In the genomic region with DNA sequence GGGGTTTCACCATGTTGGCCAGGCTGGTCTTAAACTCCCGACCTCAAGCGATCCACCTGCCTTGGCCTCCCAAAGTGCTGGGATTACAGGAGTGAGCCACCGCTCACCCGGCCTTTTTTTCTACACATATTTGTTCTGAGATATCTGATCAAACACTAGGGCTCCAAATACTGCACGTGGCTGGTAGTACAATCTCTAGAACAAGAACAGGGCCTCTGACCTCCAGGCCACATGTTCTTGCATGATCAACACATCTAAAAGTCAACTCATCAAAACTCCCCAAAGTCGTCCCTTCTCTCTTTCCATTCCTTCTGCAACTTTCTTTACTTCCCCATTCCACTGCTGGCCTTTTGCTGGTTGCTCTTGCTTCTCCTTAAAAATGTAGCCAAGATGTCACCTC, we compare ENCODE assay signal across 1 cellular context.
TF ChIP-seq lines count a peak whose summit lies in the region.

No MANE protein-coding gene starts in this region.

TF ChIP-seq in HepG2, 621 proteins besides CTCF, POLR2A, EP300 and RAD21 (continued from another document and continues in another):
- TF ChIP-seq AFF4 (CRISPR knock-in tag; IDR thresholded peaks at IDR 0.05) (no peak), KLF6 (CRISPR knock-in tag; IDR thresholded peaks at IDR 0.05) (no peak), SAP130 (CRISPR knock-in tag; IDR thresholded peaks at IDR 0.05; ENCODE audit: low read depth) (peak; percentile 42), POLR2AphosphoS5 (IDR thresholded peaks at IDR 0.05; ENCODE audit: low read depth, low read length) (no peak), HNF4A (CRISPR knock-in tag; IDR thresholded peaks at IDR 0.05) (peak; percentile 35), ZFP41 (CRISPR knock-in tag; IDR thresholded peaks at IDR 0.05; ENCODE audit: borderline replicate concordance) (no peak), FOXC1 (CRISPR knock-in tag; IDR thresholded peaks at IDR 0.05; ENCODE audit: borderline replicate concordance) (no peak), ZNF121 (CRISPR knock-in tag; IDR thresholded peaks at IDR 0.05) (no peak), CSRNP1 (CRISPR knock-in tag; IDR thresholded peaks at IDR 0.05) (no peak), ZNF224 (CRISPR knock-in tag; IDR thresholded peaks at IDR 0.05) (no peak), ZKSCAN8 (CRISPR knock-in tag; IDR thresholded peaks at IDR 0.05; ENCODE audit: borderline replicate concordance) (no peak), GATAD1 (CRISPR knock-in tag; IDR thresholded peaks at IDR 0.05) (no peak), ZBTB2 (CRISPR knock-in tag; IDR thresholded peaks at IDR 0.05; ENCODE audit: low read depth) (no peak), RFX5 (IDR thresholded peaks at IDR 0.05; ENCODE audit: low read depth, low read length) (no peak), JUN (CRISPR knock-in tag; IDR thresholded peaks at IDR 0.05) (no peak), SATB2 (CRISPR knock-in tag; IDR thresholded peaks at IDR 0.05) (no peak), TCF7 (IDR thresholded peaks at IDR 0.05; ENCODE audit: low read depth) (peak; percentile 55; the same call in 1 of the 2 replicates), CREB1 (IDR thresholded peaks at IDR 0.05) (no peak), CREB1 (CRISPR knock-in tag; IDR thresholded peaks at IDR 0.05) (no peak), U2AF2 (IDR thresholded peaks at IDR 0.05; ENCODE audit: low read depth, low read length) (no peak)
- TF ChIP-seq, protein P1, sequence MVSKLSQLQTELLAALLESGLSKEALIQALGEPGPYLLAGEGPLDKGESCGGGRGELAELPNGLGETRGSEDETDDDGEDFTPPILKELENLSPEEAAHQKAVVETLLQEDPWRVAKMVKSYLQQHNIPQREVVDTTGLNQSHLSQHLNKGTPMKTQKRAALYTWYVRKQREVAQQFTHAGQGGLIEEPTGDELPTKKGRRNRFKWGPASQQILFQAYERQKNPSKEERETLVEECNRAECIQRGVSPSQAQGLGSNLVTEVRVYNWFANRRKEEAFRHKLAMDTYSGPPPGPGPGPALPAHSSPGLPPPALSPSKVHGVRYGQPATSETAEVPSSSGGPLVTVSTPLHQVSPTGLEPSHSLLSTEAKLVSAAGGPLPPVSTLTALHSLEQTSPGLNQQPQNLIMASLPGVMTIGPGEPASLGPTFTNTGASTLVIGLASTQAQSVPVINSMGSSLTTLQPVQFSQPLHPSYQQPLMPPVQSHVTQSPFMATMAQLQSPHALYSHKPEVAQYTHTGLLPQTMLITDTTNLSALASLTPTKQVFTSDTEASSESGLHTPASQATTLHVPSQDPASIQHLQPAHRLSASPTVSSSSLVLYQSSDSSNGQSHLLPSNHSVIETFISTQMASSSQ (IDR thresholded peaks at IDR 0.05; ENCODE audit: low read depth): no peak
- TF ChIP-seq, protein P1 (CRISPR knock-in tag; IDR thresholded peaks at IDR 0.05; ENCODE audit: borderline replicate concordance): no peak
- TF ChIP-seq, protein P2, sequence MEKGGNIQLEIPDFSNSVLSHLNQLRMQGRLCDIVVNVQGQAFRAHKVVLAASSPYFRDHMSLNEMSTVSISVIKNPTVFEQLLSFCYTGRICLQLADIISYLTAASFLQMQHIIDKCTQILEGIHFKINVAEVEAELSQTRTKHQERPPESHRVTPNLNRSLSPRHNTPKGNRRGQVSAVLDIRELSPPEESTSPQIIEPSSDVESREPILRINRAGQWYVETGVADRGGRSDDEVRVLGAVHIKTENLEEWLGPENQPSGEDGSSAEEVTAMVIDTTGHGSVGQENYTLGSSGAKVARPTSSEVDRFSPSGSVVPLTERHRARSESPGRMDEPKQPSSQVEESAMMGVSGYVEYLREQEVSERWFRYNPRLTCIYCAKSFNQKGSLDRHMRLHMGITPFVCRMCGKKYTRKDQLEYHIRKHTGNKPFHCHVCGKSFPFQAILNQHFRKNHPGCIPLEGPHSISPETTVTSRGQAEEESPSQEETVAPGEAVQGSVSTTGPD (CRISPR knock-in tag; IDR thresholded peaks at IDR 0.05): no peak
- TF ChIP-seq, protein P3, sequence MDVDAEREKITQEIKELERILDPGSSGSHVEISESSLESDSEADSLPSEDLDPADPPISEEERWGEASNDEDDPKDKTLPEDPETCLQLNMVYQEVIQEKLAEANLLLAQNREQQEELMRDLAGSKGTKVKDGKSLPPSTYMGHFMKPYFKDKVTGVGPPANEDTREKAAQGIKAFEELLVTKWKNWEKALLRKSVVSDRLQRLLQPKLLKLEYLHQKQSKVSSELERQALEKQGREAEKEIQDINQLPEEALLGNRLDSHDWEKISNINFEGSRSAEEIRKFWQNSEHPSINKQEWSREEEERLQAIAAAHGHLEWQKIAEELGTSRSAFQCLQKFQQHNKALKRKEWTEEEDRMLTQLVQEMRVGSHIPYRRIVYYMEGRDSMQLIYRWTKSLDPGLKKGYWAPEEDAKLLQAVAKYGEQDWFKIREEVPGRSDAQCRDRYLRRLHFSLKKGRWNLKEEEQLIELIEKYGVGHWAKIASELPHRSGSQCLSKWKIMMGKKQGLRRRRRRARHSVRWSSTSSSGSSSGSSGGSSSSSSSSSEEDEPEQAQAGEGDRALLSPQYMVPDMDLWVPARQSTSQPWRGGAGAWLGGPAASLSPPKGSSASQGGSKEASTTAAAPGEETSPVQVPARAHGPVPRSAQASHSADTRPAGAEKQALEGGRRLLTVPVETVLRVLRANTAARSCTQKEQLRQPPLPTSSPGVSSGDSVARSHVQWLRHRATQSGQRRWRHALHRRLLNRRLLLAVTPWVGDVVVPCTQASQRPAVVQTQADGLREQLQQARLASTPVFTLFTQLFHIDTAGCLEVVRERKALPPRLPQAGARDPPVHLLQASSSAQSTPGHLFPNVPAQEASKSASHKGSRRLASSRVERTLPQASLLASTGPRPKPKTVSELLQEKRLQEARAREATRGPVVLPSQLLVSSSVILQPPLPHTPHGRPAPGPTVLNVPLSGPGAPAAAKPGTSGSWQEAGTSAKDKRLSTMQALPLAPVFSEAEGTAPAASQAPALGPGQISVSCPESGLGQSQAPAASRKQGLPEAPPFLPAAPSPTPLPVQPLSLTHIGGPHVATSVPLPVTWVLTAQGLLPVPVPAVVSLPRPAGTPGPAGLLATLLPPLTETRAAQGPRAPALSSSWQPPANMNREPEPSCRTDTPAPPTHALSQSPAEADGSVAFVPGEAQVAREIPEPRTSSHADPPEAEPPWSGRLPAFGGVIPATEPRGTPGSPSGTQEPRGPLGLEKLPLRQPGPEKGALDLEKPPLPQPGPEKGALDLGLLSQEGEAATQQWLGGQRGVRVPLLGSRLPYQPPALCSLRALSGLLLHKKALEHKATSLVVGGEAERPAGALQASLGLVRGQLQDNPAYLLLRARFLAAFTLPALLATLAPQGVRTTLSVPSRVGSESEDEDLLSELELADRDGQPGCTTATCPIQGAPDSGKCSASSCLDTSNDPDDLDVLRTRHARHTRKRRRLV (CRISPR knock-in tag; IDR thresholded peaks at IDR 0.05): no peak
- TF ChIP-seq, protein P4, sequence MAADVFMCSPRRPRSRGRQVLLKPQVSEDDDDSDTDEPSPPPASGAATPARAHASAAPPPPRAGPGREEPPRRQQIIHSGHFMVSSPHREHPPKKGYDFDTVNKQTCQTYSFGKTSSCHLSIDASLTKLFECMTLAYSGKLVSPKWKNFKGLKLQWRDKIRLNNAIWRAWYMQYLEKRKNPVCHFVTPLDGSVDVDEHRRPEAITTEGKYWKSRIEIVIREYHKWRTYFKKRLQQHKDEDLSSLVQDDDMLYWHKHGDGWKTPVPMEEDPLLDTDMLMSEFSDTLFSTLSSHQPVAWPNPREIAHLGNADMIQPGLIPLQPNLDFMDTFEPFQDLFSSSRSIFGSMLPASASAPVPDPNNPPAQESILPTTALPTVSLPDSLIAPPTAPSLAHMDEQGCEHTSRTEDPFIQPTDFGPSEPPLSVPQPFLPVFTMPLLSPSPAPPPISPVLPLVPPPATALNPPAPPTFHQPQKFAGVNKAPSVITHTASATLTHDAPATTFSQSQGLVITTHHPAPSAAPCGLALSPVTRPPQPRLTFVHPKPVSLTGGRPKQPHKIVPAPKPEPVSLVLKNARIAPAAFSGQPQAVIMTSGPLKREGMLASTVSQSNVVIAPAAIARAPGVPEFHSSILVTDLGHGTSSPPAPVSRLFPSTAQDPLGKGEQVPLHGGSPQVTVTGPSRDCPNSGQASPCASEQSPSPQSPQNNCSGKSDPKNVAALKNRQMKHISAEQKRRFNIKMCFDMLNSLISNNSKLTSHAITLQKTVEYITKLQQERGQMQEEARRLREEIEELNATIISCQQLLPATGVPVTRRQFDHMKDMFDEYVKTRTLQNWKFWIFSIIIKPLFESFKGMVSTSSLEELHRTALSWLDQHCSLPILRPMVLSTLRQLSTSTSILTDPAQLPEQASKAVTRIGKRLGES (CRISPR knock-in tag; IDR thresholded peaks at IDR 0.05; ENCODE audit: borderline replicate concordance): no peak
- TF ChIP-seq, protein P5, sequence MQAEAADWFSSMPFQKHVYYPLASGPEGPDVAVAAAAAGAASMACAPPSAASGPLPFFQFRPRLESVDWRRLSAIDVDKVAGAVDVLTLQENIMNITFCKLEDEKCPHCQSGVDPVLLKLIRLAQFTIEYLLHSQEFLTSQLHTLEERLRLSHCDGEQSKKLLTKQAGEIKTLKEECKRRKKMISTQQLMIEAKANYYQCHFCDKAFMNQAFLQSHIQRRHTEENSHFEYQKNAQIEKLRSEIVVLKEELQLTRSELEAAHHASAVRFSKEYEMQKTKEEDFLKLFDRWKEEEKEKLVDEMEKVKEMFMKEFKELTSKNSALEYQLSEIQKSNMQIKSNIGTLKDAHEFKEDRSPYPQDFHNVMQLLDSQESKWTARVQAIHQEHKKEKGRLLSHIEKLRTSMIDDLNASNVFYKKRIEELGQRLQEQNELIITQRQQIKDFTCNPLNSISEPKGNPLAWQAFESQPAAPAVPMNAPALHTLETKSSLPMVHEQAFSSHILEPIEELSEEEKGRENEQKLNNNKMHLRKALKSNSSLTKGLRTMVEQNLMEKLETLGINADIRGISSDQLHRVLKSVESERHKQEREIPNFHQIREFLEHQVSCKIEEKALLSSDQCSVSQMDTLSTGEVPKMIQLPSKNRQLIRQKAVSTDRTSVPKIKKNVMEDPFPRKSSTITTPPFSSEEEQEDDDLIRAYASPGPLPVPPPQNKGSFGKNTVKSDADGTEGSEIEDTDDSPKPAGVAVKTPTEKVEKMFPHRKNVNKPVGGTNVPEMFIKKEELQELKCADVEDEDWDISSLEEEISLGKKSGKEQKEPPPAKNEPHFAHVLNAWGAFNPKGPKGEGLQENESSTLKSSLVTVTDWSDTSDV (CRISPR knock-in tag; IDR thresholded peaks at IDR 0.05): no peak
